Comparison of ENCODE assay signal across 20 cellular contexts in genomic region chr7:73432676-73433075, GRCh38. TPM values are rescaled to one million over a fixed set of nuclear protein-coding genes. Genes with fewer than 3 reads are reported as not detected.
DNase-seq lines count a peak whose midpoint lies in the region; ATAC-seq and TF ChIP-seq lines count a peak whose summit lies in the region.
"Had no signal": no experiment of that assay in that cellular context is flagged by ENCODE, and none has a peak within 500 bp of the region (broad histone marks: within the 10 kb centered on the region; RNA-seq: fewer than 3 reads in every experiment).

No MANE protein-coding gene starts in this region.

- H3K27me3 ChIP-seq in neuronal stem cell (ENCODE audit: control insufficient read depth in 3 of 3, insufficient read depth in 3 of 3, low read depth in 1 of 3, low read length in 3 of 3) (peaks cover 0 to 12% (median 0%) of the 10 kb centered on the region in 3 experiments), testis (no peaks in the 10 kb centered on the region)
- H3K27me3 ChIP-seq: adrenal gland, thyroid gland had no signal

- H3K14ac ChIP-seq in neuronal stem cell (ENCODE audit: low read length): no peak overlapping the region

- H2AK5ac ChIP-seq in neuronal stem cell (ENCODE audit: low read depth, low read length): no peak overlapping the region

- H3K36me3 ChIP-seq in neuronal stem cell (replicated peaks in 1 of 2; ENCODE audit: control insufficient read depth in 2 of 2, insufficient read depth in 2 of 2, low read length in 2 of 2): no peaks in the 10 kb centered on the region
- no peaks in the 10 kb centered on the region for H3K36me3 ChIP-seq in testis (ENCODE audit: low read depth, missing control alignments)
- H3K36me3 ChIP-seq: adrenal gland, thyroid gland had no signal

- H3K27me3 Mint-ChIP-seq in activated naive CD4-positive, alpha-beta T cell treated with anti-CD3 and anti-CD28 coated beads, Interleukin-2, amount 50 U/mL, for 24 hours: peaks cover 2% of the 10 kb centered on the region
- H3K27me3 Mint-ChIP-seq in IgD-negative memory B cell: peaks cover 12% of the 10 kb centered on the region
- H3K27me3 Mint-ChIP-seq in central memory CD8-positive, alpha-beta T cell: no peaks in the 10 kb centered on the region

- no peaks in the 10 kb centered on the region for H3K36me3 Mint-ChIP-seq in activated naive CD4-positive, alpha-beta T cell treated with anti-CD3 and anti-CD28 coated beads, Interleukin-2, amount 50 U/mL, for 24 hours
- H3K36me3 Mint-ChIP-seq in activated naive CD4-positive, alpha-beta T cell treated with anti-CD3 and anti-CD28 coated beads, Interleukin-2, amount 50 U/mL, for 72 hours: peaks cover 0 to 6% of the 10 kb centered on the region in 2 donors
- no peaks in the 10 kb centered on the region for H3K36me3 Mint-ChIP-seq in IgD-negative memory B cell
- peaks cover 6% of the 10 kb centered on the region for H3K36me3 Mint-ChIP-seq in central memory CD8-positive, alpha-beta T cell (ENCODE audit: insufficient read depth)

- H4K91ac ChIP-seq in neuronal stem cell (ENCODE audit: low read depth, low read length, poor library complexity): no peak overlapping the region

- no peak for TF ChIP-seq CTCF in testis (IDR thresholded peaks at IDR 0.05)

- WGBS in neuronal stem cell (ENCODE audit: extremely low coverage in 2 of 2, insufficient read length in 2 of 2, insufficient replicate concordance in 1 of 2), 2 donors: no CpG with 5 or more reads among the region's 11 CpGs
- 65 to 74% methylated on average over 11 of the region's 11 CpGs for WGBS in testis, 2 donors

- H3K4me1 Mint-ChIP-seq in activated naive CD4-positive, alpha-beta T cell treated with anti-CD3 and anti-CD28 coated beads, Interleukin-2, amount 50 U/mL, for 24 hours: no peaks in the 10 kb centered on the region
- H3K4me1 Mint-ChIP-seq in IgD-negative memory B cell: peaks cover 0 to 2% (median 0%) of the 10 kb centered on the region in 3 donors
- H3K4me1 Mint-ChIP-seq in central memory CD8-positive, alpha-beta T cell: no peaks in the 10 kb centered on the region
- H3K4me1 Mint-ChIP-seq: endodermal cell had no signal

- no peak overlapping the region for H3K9ac ChIP-seq in neuronal stem cell (ENCODE audit: low read depth, low read length, poor library complexity)
- H3K9ac ChIP-seq: parathyroid adenoma had no signal

- no peak for TF ChIP-seq POLR2A in testis (IDR thresholded peaks at IDR 0.05)

- no peak overlapping the region for H3K4ac ChIP-seq in neuronal stem cell (ENCODE audit: low read length)

- no peaks in the 10 kb centered on the region for H3K9me3 Mint-ChIP-seq in activated naive CD4-positive, alpha-beta T cell treated with anti-CD3 and anti-CD28 coated beads, Interleukin-2, amount 50 U/mL, for 24 hours
- no peaks in the 10 kb centered on the region for H3K9me3 Mint-ChIP-seq in activated naive CD4-positive, alpha-beta T cell treated with anti-CD3 and anti-CD28 coated beads, Interleukin-2, amount 50 U/mL, for 72 hours
- H3K9me3 Mint-ChIP-seq in IgD-negative memory B cell: peaks cover 0 to 5% (median 0%) of the 10 kb centered on the region in 3 donors
- H3K9me3 Mint-ChIP-seq in central memory CD8-positive, alpha-beta T cell: no peaks in the 10 kb centered on the region

- H2BK120ac ChIP-seq in neuronal stem cell (ENCODE audit: low read depth, low read length): no peak overlapping the region

- H3K27ac Mint-ChIP-seq in activated naive CD4-positive, alpha-beta T cell treated with anti-CD3 and anti-CD28 coated beads, Interleukin-2, amount 50 U/mL, for 24 hours: no peak overlapping the region
- H3K27ac Mint-ChIP-seq in activated naive CD4-positive, alpha-beta T cell treated with anti-CD3 and anti-CD28 coated beads, Interleukin-2, amount 50 U/mL, for 72 hours: no peak overlapping the region
- no peak overlapping the region for H3K27ac Mint-ChIP-seq in IgD-negative memory B cell
- H3K27ac Mint-ChIP-seq in central memory CD8-positive, alpha-beta T cell (ENCODE audit: low read depth): no peak overlapping the region
- H3K27ac Mint-ChIP-seq: endodermal cell had no signal

- H2AFZ ChIP-seq in neuronal stem cell (ENCODE audit: low read length): no peak overlapping the region

- no peak overlapping the region for H3K27ac ChIP-seq in neuronal stem cell (replicated peaks; ENCODE audit: low read length)
- H3K27ac ChIP-seq in testis: no peak overlapping the region
- H3K27ac ChIP-seq: adrenal gland, parathyroid adenoma, skin epidermis, thyroid gland had no signal

- H3K18ac ChIP-seq in neuronal stem cell (ENCODE audit: low read length): peak overlapping the region; percentile 19

- H2BK12ac ChIP-seq in neuronal stem cell (ENCODE audit: low read length): peak overlapping the region; percentile 33

- no peak for ATAC-seq in activated naive CD4-positive, alpha-beta T cell treated with anti-CD3 and anti-CD28 coated beads, Interleukin-2, amount 50 U/mL, for 72 hours
- ATAC-seq in central memory CD8-positive, alpha-beta T cell (replicated peaks; ENCODE audit: extremely low read depth, poor library complexity, severe bottlenecking): no peak
- ATAC-seq in HG03097 (IDR thresholded peaks at IDR 0.05; ENCODE audit: low FRiP score, unreplicated experiment): no peak
- ATAC-seq: PC-3 had no signal

- no peak overlapping the region for H2BK5ac ChIP-seq in neuronal stem cell (ENCODE audit: low read length)

- no peak overlapping the region for H3K23ac ChIP-seq in neuronal stem cell (ENCODE audit: low read depth, low read length, poor library complexity)

- H3K4me2 ChIP-seq in neuronal stem cell (ENCODE audit: insufficient read depth, low read length, poor library complexity, severe bottlenecking): no peak overlapping the region

- H2BK15ac ChIP-seq in neuronal stem cell (ENCODE audit: low read length): peak overlapping the region; percentile 83

- DNase-seq in activated naive CD4-positive, alpha-beta T cell treated with anti-CD3 and anti-CD28 coated beads, Interleukin-2, amount 50 U/mL, for 72 hours (ENCODE audit: low spot score in 2 of 2): no peak
- DNase-seq in central memory CD8-positive, alpha-beta T cell (ENCODE audit: low spot score in 2 of 2): no peak
- DNase-seq in neuronal stem cell (ENCODE audit: low spot score): no peak
- DNase-seq in NCI-H1930 (lab: John Stamatoyannopoulos, UW): no peak
- no peak for DNase-seq in testis
- DNase-seq: adrenal gland; DMS79; endodermal cell; left cardiac atrium; NCI-H1105 treated with DMSO at 0.1 percent for 48 hours; NCI-H2171; PC-3; stimulated activated CD4-positive, alpha-beta T cell treated with anti-CD3 and anti-CD28 coated beads, Interleukin-4, amount 100 ng/mL, for 24 hours; stimulated activated CD8-positive, alpha-beta memory T cell treated with anti-CD3 and anti-CD28 coated beads, Interleukin-4, amount 100 ng/mL, for 48 hours; thyroid gland had no signal

- H3K4me3 Mint-ChIP-seq in activated naive CD4-positive, alpha-beta T cell treated with anti-CD3 and anti-CD28 coated beads, Interleukin-2, amount 50 U/mL, for 24 hours: peak overlapping the region; percentile 70
- peak overlapping the region in 3 of 4 donors; percentile 43 to 84 (median 51) for H3K4me3 Mint-ChIP-seq in IgD-negative memory B cell
- H3K4me3 Mint-ChIP-seq in central memory CD8-positive, alpha-beta T cell: peak overlapping the region; percentile 10

- H3K4me3 ChIP-seq in neuronal stem cell (ENCODE audit: low read length in 2 of 2) (no peak overlapping the region), testis (peak overlapping the region in 1 of 2 donors; percentile 43)

- intact Hi-C loops in testis (cut with DNase I; ENCODE audit: low total_unique reads): no loop called here

- peaks cover 1% of the 10 kb centered on the region for H3K79me1 ChIP-seq in neuronal stem cell (ENCODE audit: low read depth, low read length)

- peaks cover 5 to 11% of the 10 kb centered on the region in 2 donors for H3K9me3 ChIP-seq in neuronal stem cell (replicated peaks in 1 of 2; ENCODE audit: control insufficient read depth in 2 of 2, insufficient read depth in 1 of 2, low read depth in 1 of 2, low read length in 2 of 2)
- no peaks in the 10 kb centered on the region for H3K9me3 ChIP-seq in testis
- H3K9me3 ChIP-seq: adrenal gland, thyroid gland had no signal

- peaks cover 33 to 35% of the 10 kb centered on the region in 2 donors for H3K4me1 ChIP-seq in neuronal stem cell (ENCODE audit: control insufficient read depth in 2 of 2, insufficient read depth in 1 of 2, low read depth in 1 of 2, low read length in 2 of 2)
- H3K4me1 ChIP-seq in testis: peaks cover 11% of the 10 kb centered on the region

- H4K8ac ChIP-seq in neuronal stem cell (ENCODE audit: low read depth, low read length): no peak overlapping the region

RNA-seq across cellular contexts. Expression of gene FZD9, which starts 0.9 kb away (rescaled TPM):
- under 1 TPM; 0.09 to 0.23 TPM for total RNA-seq in activated naive CD4-positive, alpha-beta T cell treated with anti-CD3 and anti-CD28 coated beads, Interleukin-2, amount 50 U/mL, for 72 hours
- polyA plus RNA-seq in IgD-negative memory B cell (not detected), testis (ENCODE audit: insufficient read depth, low read depth, low replicate concordance) (4.2 TPM)
- 3.7 TPM for polyA plus RNA-seq in neuronal stem cell (2013, experiment 1 of 2)
- 3.6 TPM for polyA plus RNA-seq in neuronal stem cell (2013, experiment 2 of 2)
- total RNA-seq in testis: 1 to 10 TPM; 5.6 to 8.3 TPM

Comparison
In these comparisons a context has a peak if more than half of its experiments do, and no peak if none do; other contexts are left out.
1. H3K4me3 Mint-ChIP-seq: peak in every context shown above with its lines; median percentile 70 in activated naive CD4-positive, alpha-beta T cell treated with anti-CD3 and anti-CD28 coated beads, Interleukin-2, amount 50 U/mL, for 24 hours; 51 in IgD-negative memory B cell; 10 in central memory CD8-positive, alpha-beta T cell.
2. RNA of gene FZD9, which starts 0.9 kb away (total RNA-seq): 5.6 to 8.3 TPM in testis; 0.09 to 0.23 TPM in activated naive CD4-positive, alpha-beta T cell treated with anti-CD3 and anti-CD28 coated beads, Interleukin-2, amount 50 U/mL, for 72 hours; every median in the first group is over 4 times any median in the second.